In genomic region chr16:57475711-57476339, GRCh38 we compare ENCODE assay signal across 1 cellular context.
TF ChIP-seq lines count a peak whose summit lies in the region.

No MANE protein-coding gene starts in this region.

TF ChIP-seq in HepG2, 621 proteins besides CTCF, POLR2A, EP300 and RAD21 (continued from another document):
- TF ChIP-seq TRIM22 (IDR thresholded peaks at IDR 0.05) (no peak), ZBTB38 (CRISPR knock-in tag; IDR thresholded peaks at IDR 0.05) (peak; percentile 75; the same call in 1 of the 2 replicates), NONO (IDR thresholded peaks at IDR 0.05) (no peak), NONO (CRISPR knock-in tag; conservative IDR thresholded peaks at IDR 0.05) (peak; percentile 61; the same call in 1 of the 2 replicates), HOXA9 (CRISPR knock-in tag; IDR thresholded peaks at IDR 0.05; ENCODE audit: borderline replicate concordance) (no peak), GATAD2A (CRISPR knock-in tag; IDR thresholded peaks at IDR 0.05) (no peak), ZNF331 (CRISPR knock-in tag; IDR thresholded peaks at IDR 0.05) (peak; percentile 27; the same call in 1 of the 2 replicates), GTF3A (CRISPR knock-in tag; conservative IDR thresholded peaks at IDR 0.05) (no peak), RBM39 (IDR thresholded peaks at IDR 0.05; ENCODE audit: low read depth, low read length, poor library complexity, severe bottlenecking) (peak; percentile 63), TCF7 (IDR thresholded peaks at IDR 0.05; ENCODE audit: low read depth) (no peak), RXRA (CRISPR knock-in tag; IDR thresholded peaks at IDR 0.05) (0 out of 2 replicates have a peak, but pooled peaks have one; percentile 14), TBX2 (CRISPR knock-in tag; IDR thresholded peaks at IDR 0.05; ENCODE audit: borderline replicate concordance) (peak; percentile 22; the same call in 1 of the 2 replicates), YEATS2 (CRISPR knock-in tag; IDR thresholded peaks at IDR 0.05; ENCODE audit: borderline replicate concordance) (no peak), ZNF788 (CRISPR knock-in tag; IDR thresholded peaks at IDR 0.05; ENCODE audit: borderline replicate concordance) (peak; percentile 33; the same call in 1 of the 2 replicates), ZNF709 (CRISPR knock-in tag; IDR thresholded peaks at IDR 0.05) (0 out of 2 replicates have a peak, but pooled peaks have one; percentile 32), FOXO1 (CRISPR knock-in tag; IDR thresholded peaks at IDR 0.05) (no peak), PAX8 (CRISPR knock-in tag; IDR thresholded peaks at IDR 0.05; ENCODE audit: borderline replicate concordance) (no peak), GZF1 (CRISPR knock-in tag; IDR thresholded peaks at IDR 0.05) (peak; percentile 77; the same call in 1 of the 2 replicates), TERF1 (CRISPR knock-in tag; IDR thresholded peaks at IDR 0.05) (no peak), SYNCRIP (IDR thresholded peaks at IDR 0.05; ENCODE audit: insufficient read depth, low read depth, low read length) (no peak), KLF12 (CRISPR knock-in tag; IDR thresholded peaks at IDR 0.05; ENCODE audit: borderline replicate concordance) (no peak), ZNF720 (CRISPR knock-in tag; IDR thresholded peaks at IDR 0.05) (no peak), ZNF317 (CRISPR knock-in tag; IDR thresholded peaks at IDR 0.05) (no peak), MAFG (CRISPR knock-in tag; IDR thresholded peaks at IDR 0.05) (no peak), HDAC2 (CRISPR knock-in tag; IDR thresholded peaks at IDR 0.05) (no peak), ZNF550 (CRISPR knock-in tag; IDR thresholded peaks at IDR 0.05; ENCODE audit: borderline replicate concordance) (no peak), RXRB (CRISPR knock-in tag; IDR thresholded peaks at IDR 0.05; ENCODE audit: borderline replicate concordance) (peak; percentile 9; the same call in 1 of the 2 replicates), SNAPC2 (CRISPR knock-in tag; IDR thresholded peaks at IDR 0.05) (0 out of 2 replicates have a peak, but pooled peaks have one; percentile 51)
- TF ChIP-seq, protein P1, sequence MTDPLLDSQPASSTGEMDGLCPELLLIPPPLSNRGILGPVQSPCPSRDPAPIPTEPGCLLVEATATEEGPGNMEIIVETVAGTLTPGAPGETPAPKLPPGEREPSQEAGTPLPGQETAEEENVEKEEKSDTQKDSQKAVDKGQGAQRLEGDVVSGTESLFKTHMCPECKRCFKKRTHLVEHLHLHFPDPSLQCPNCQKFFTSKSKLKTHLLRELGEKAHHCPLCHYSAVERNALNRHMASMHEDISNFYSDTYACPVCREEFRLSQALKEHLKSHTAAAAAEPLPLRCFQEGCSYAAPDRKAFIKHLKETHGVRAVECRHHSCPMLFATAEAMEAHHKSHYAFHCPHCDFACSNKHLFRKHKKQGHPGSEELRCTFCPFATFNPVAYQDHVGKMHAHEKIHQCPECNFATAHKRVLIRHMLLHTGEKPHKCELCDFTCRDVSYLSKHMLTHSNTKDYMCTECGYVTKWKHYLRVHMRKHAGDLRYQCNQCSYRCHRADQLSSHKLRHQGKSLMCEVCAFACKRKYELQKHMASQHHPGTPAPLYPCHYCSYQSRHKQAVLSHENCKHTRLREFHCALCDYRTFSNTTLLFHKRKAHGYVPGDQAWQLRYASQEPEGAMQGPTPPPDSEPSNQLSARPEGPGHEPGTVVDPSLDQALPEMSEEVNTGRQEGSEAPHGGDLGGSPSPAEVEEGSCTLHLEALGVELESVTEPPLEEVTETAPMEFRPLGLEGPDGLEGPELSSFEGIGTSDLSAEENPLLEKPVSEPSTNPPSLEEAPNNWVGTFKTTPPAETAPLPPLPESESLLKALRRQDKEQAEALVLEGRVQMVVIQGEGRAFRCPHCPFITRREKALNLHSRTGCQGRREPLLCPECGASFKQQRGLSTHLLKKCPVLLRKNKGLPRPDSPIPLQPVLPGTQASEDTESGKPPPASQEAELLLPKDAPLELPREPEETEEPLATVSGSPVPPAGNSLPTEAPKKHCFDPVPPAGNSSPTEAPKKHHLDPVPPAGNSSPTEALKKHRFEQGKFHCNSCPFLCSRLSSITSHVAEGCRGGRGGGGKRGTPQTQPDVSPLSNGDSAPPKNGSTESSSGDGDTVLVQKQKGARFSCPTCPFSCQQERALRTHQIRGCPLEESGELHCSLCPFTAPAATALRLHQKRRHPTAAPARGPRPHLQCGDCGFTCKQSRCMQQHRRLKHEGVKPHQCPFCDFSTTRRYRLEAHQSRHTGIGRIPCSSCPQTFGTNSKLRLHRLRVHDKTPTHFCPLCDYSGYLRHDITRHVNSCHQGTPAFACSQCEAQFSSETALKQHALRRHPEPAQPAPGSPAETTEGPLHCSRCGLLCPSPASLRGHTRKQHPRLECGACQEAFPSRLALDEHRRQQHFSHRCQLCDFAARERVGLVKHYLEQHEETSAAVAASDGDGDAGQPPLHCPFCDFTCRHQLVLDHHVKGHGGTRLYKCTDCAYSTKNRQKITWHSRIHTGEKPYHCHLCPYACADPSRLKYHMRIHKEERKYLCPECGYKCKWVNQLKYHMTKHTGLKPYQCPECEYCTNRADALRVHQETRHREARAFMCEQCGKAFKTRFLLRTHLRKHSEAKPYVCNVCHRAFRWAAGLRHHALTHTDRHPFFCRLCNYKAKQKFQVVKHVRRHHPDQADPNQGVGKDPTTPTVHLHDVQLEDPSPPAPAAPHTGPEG (CRISPR knock-in tag; IDR thresholded peaks at IDR 0.05) = no peak
